In genomic region chr2:237797253-237797652, GRCh38 we compare ENCODE assay signal across 8 cellular contexts.
"Had no signal": no experiment of that assay in that cellular context is flagged by ENCODE, and none has a peak within 500 bp of the region (broad histone marks: within the 10 kb centered on the region; RNA-seq: fewer than 3 reads in every experiment).

No MANE protein-coding gene starts in this region.

- ATAC-seq: GM23338 had no signal

- DNase-seq: H9, HCEC 1CT, IMR-90, KG1 had no signal

- H2AFZ ChIP-seq: GM23338 had no signal

- H3K27ac ChIP-seq: HL-60 had no signal

- FAIRE-seq: H1, H54 had no signal

- H3K4me3 ChIP-seq: GM23338 had no signal

- H3K4me2 ChIP-seq: GM23338 had no signal
